Comparison of ENCODE assay signal across 8 cellular contexts in genomic region chr1:28648493-28649238, GRCh38. TPM values are rescaled to one million over a fixed set of nuclear protein-coding genes. Genes with fewer than 3 reads are reported as not detected.
A peak's percentile ranks its signal among the peaks of the same experiment; 100 is the strongest.
DNase-seq lines count a peak whose midpoint lies in the region; ATAC-seq and TF ChIP-seq lines count a peak whose summit lies in the region.

Gene RNU11 (plus strand): TSS chr1:28648600.

- peak; percentile 82 for DNase-seq in GM13976 (ENCODE audit: low spot score)
- DNase-seq in NCI-H1436 (lab: John Stamatoyannopoulos, UW) = peak; percentile 92
- peak; percentile 98 for DNase-seq in SW480 (ENCODE audit: low spot score)
- DNase-seq in amniotic epithelial cell (ENCODE audit: low read depth) = peak; percentile 98
- peak; percentile 85 for DNase-seq in left cardiac atrium
- DNase-seq in posterior vena cava (ENCODE audit: low spot score) = peak; percentile 93
- DNase-seq in upper lobe of right lung = peak; percentile 86

- peak; percentile 66 for ATAC-seq in HG02840 (IDR thresholded peaks at IDR 0.05; ENCODE audit: low FRiP score, unreplicated experiment)
- ATAC-seq in left cardiac atrium = peak; percentile 86 to 91
- peak; percentile 86 for ATAC-seq in upper lobe of right lung

- no peaks in the 10 kb centered on the region for H3K27me3 ChIP-seq in upper lobe of right lung

- H3K4me1 ChIP-seq in upper lobe of right lung = peaks cover 21% of the 10 kb centered on the region

- TF ChIP-seq CTCF in GM13976 (IDR thresholded peaks at IDR 0.05; ENCODE audit: borderline replicate concordance, control extremely low read depth, extremely low read depth, insufficient read depth, missing control alignments) = no peak
- no peak for TF ChIP-seq CTCF in upper lobe of right lung (IDR thresholded peaks at IDR 0.05)

- intact Hi-C loops in left cardiac atrium (cut with DNase I) (loop anchor here in 1 of 2 donors (2.0 kb wide), 1 partner anchor 20 kb away; the partner anchor contains the start of gene GMEB1), posterior vena cava (cut with DNase I) (no loop called here), upper lobe of right lung (cut with DNase I) (loop anchor here (10.0 kb wide), 1 partner anchor 86 kb away; the partner anchor contains the start of gene YTHDF2)

- peak within 1 kb of the TSS; percentile 98 for H3K27ac ChIP-seq in upper lobe of right lung

- in situ Hi-C loops in GM13976 (cut with MboI; ENCODE audit: low sequenced_read_pairs, unreplicated experiment) = no loop called here

- H3K9me3 ChIP-seq in upper lobe of right lung = no peaks in the 10 kb centered on the region

- H3K36me3 ChIP-seq in upper lobe of right lung = no peaks in the 10 kb centered on the region

- H3K4me3 ChIP-seq in upper lobe of right lung = peak within 1 kb of the TSS; percentile 55

RNA-seq across cellular contexts. Expression of gene RNU11, which starts in this region (rescaled TPM):
- not detected for total RNA-seq in left cardiac atrium
- not detected for total RNA-seq in posterior vena cava
- not detected for total RNA-seq in upper lobe of right lung

Comparison
In these comparisons a context has a peak if more than half of its experiments do, and no peak if none do; other contexts are left out.
1. Peak in every context shown above with its lines: DNase-seq, ATAC-seq, H3K4me3 ChIP-seq and H3K27ac ChIP-seq.
2. Peak in DNase-seq and ATAC-seq in left cardiac atrium; RNA of the gene not detected or under 1 TPM.
3. Peak in DNase-seq in posterior vena cava; RNA of the gene not detected or under 1 TPM.
4. Peak in DNase-seq, ATAC-seq, H3K4me3 ChIP-seq and H3K27ac ChIP-seq in upper lobe of right lung; RNA of the gene not detected or under 1 TPM.